Comparison of ENCODE assay signal across 19 cellular contexts in the genomic region with DNA sequence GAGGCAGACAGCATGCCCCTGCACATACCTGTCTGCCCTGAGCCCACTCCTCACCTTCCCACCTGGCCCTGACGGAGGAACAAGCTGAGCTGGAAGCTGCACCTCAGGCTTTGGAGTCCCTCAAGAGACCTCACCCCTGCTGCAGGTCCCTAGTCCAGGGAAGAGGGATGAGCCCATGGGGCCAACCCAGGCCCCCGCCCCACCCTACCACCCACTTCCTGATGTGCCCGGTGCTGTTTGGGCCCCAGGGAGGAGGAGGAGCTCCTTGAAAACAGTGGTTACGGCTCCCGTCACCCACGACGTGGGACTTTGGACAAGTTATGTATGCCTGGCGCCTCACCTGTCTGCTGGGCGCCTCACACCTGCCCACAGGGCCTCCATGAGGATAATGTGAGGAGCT.
DNase-seq lines count a peak whose midpoint lies in the region; ATAC-seq and TF ChIP-seq lines count a peak whose summit lies in the region.
"Had no signal": no experiment of that assay in that cellular context is flagged by ENCODE, and none has a peak within 500 bp of the region (broad histone marks: within the 10 kb centered on the region; RNA-seq: fewer than 3 reads in every experiment).

No MANE protein-coding gene starts in this region.

- ATAC-seq in natural killer cell treated with Interleukin-12 subunit alpha and Interleukin-12 subunit beta and Interleukin-15 and Interleukin-18, amount 100 ng/mL, for 72 hours, result no peak
- ATAC-seq in natural killer cell (no peak), sciatic nerve (no peak)
- no peak for ATAC-seq in naive thymus-derived CD8-positive, alpha-beta T cell
- ATAC-seq: GM23338, HCT116 had no signal

- peak; percentile 29 for DNase-seq in natural killer cell treated with Interleukin-12 subunit alpha and Interleukin-12 subunit beta and Interleukin-15 and Interleukin-18, amount 100 ng/mL, for 72 hours (ENCODE audit: low spot score)
- DNase-seq in natural killer cell, result no peak
- DNase-seq in chondrocyte (ENCODE audit: low spot score), result peak; percentile 51
- DNase-seq in sciatic nerve (ENCODE audit: low spot score), result peak; percentile 47
- no peak for DNase-seq in AG08395 (ENCODE audit: low spot score)
- DNase-seq in naive thymus-derived CD8-positive, alpha-beta T cell, result no peak
- no peak for DNase-seq in kidney glomerular epithelial cell (lab: John Stamatoyannopoulos, UW)
- DNase-seq: Calu3; CD4-positive, alpha-beta memory T cell; IMR-90; NCI-H1092 treated with DMSO at 0.1 percent for 48 hours; NCI-H1436 treated with DMSO at 0.1 percent for 48 hours; NCI-H1930; NCI-H2227 treated with DMSO at 0.1 percent for 48 hours; NCI-H510A treated with DMSO at 0.1 percent for 48 hours; NCI-H82; SHP77 had no signal

- H3K4me3 Mint-ChIP-seq in natural killer cell treated with Interleukin-12 subunit alpha and Interleukin-12 subunit beta and Interleukin-15 and Interleukin-18, amount 100 ng/mL, for 72 hours, result no peak overlapping the region
- H3K4me3 Mint-ChIP-seq in natural killer cell, result no peak overlapping the region
- no peak overlapping the region for H3K4me3 Mint-ChIP-seq in chondrocyte (ENCODE audit: unreplicated experiment)
- H3K4me3 Mint-ChIP-seq in naive thymus-derived CD8-positive, alpha-beta T cell, result no peak overlapping the region
- H3K4me3 Mint-ChIP-seq: CD4-positive, alpha-beta memory T cell; GM23338 had no signal

- no peaks in the 10 kb centered on the region for H3K4me1 Mint-ChIP-seq in natural killer cell treated with Interleukin-12 subunit alpha and Interleukin-12 subunit beta and Interleukin-15 and Interleukin-18, amount 100 ng/mL, for 72 hours (ENCODE audit: low read depth in 2 of 2)
- H3K4me1 Mint-ChIP-seq in natural killer cell, result no peaks in the 10 kb centered on the region
- H3K4me1 Mint-ChIP-seq in chondrocyte (ENCODE audit: low read depth), result no peaks in the 10 kb centered on the region
- H3K4me1 Mint-ChIP-seq in naive thymus-derived CD8-positive, alpha-beta T cell, result peaks cover 3 to 24% (median 15%) of the 10 kb centered on the region in 4 donors

- H3K27ac Mint-ChIP-seq in natural killer cell treated with Interleukin-12 subunit alpha and Interleukin-12 subunit beta and Interleukin-15 and Interleukin-18, amount 100 ng/mL, for 72 hours, result no peak overlapping the region
- no peak overlapping the region for H3K27ac Mint-ChIP-seq in natural killer cell
- no peak overlapping the region for H3K27ac Mint-ChIP-seq in chondrocyte (ENCODE audit: unreplicated experiment)
- H3K27ac Mint-ChIP-seq in naive thymus-derived CD8-positive, alpha-beta T cell, result no peak overlapping the region
- H3K27ac Mint-ChIP-seq: GM23338 had no signal

- H3K36me3 Mint-ChIP-seq in natural killer cell treated with Interleukin-12 subunit alpha and Interleukin-12 subunit beta and Interleukin-15 and Interleukin-18, amount 100 ng/mL, for 72 hours, result no peaks in the 10 kb centered on the region
- H3K36me3 Mint-ChIP-seq in natural killer cell, result no peaks in the 10 kb centered on the region
- no peaks in the 10 kb centered on the region for H3K36me3 Mint-ChIP-seq in chondrocyte (ENCODE audit: low read depth)
- no peaks in the 10 kb centered on the region for H3K36me3 Mint-ChIP-seq in naive thymus-derived CD8-positive, alpha-beta T cell
- H3K36me3 Mint-ChIP-seq: CD4-positive, alpha-beta memory T cell had no signal

- H3K27me3 Mint-ChIP-seq in natural killer cell treated with Interleukin-12 subunit alpha and Interleukin-12 subunit beta and Interleukin-15 and Interleukin-18, amount 100 ng/mL, for 72 hours, result peaks cover 4 to 13% of the 10 kb centered on the region in 2 donors
- H3K27me3 Mint-ChIP-seq in natural killer cell (ENCODE audit: low read depth in 2 of 2) (peaks cover 0 to 13% of the 10 kb centered on the region in 2 donors), chondrocyte (ENCODE audit: low read depth) (peaks cover 17% of the 10 kb centered on the region)
- peaks cover 6 to 32% (median 20%) of the 10 kb centered on the region in 5 donors for H3K27me3 Mint-ChIP-seq in naive thymus-derived CD8-positive, alpha-beta T cell

- H3K9me3 Mint-ChIP-seq in natural killer cell treated with Interleukin-12 subunit alpha and Interleukin-12 subunit beta and Interleukin-15 and Interleukin-18, amount 100 ng/mL, for 72 hours, result no peaks in the 10 kb centered on the region
- H3K9me3 Mint-ChIP-seq in natural killer cell, result no peaks in the 10 kb centered on the region
- no peaks in the 10 kb centered on the region for H3K9me3 Mint-ChIP-seq in chondrocyte (ENCODE audit: low read depth)
- H3K9me3 Mint-ChIP-seq in naive thymus-derived CD8-positive, alpha-beta T cell, result no peaks in the 10 kb centered on the region
- H3K9me3 Mint-ChIP-seq: CD4-positive, alpha-beta memory T cell had no signal

- intact Hi-C loops in natural killer cell (cut with micrococcal nuclease), result no loop called here
- intact Hi-C loops in sciatic nerve (cut with DNase I), result loop anchor here (10.0 kb wide), 1 partner anchor 237 kb away; no protein-coding TSS in a partner anchor

- POLR2A ChIA-PET in naive thymus-derived CD8-positive, alpha-beta T cell (lab: Charles Lee), result no interaction called here

- TF ChIP-seq CTCF in natural killer cell (IDR thresholded peaks at IDR 0.05) (no peak), chondrocyte (IDR thresholded peaks at IDR 0.05) (no peak)

Comparison
In these comparisons a context has a peak if more than half of its experiments do, and no peak if none do; other contexts are left out.
1. DNase-seq: peak in natural killer cell treated with Interleukin-12 subunit alpha and Interleukin-12 subunit beta and Interleukin-15 and Interleukin-18, amount 100 ng/mL, for 72 hours (single experiment), chondrocyte (single experiment) and sciatic nerve (single experiment); none in natural killer cell (single experiment), AG08395 (single experiment), naive thymus-derived CD8-positive, alpha-beta T cell (0 of 10) and kidney glomerular epithelial cell (single experiment).